Comparison of ENCODE assay signal across 9 cellular contexts in genomic region chrX:14899607-14900006, GRCh38. TPM values are rescaled to one million over a fixed set of nuclear protein-coding genes. Genes with fewer than 3 reads are reported as not detected.
DNase-seq lines count a peak whose midpoint lies in the region; ATAC-seq and TF ChIP-seq lines count a peak whose summit lies in the region.
"Had no signal": no experiment of that assay in that cellular context is flagged by ENCODE, and none has a peak within 500 bp of the region (broad histone marks: within the 10 kb centered on the region; RNA-seq: fewer than 3 reads in every experiment).

No MANE protein-coding gene starts in this region.

- POLR2A ChIA-PET in activated CD4-positive, alpha-beta T cell treated with anti-CD3 and anti-CD28 coated beads for 36 hours (lab: Charles Lee): interaction anchor here (0.7 kb wide), 1 partner anchor 69 kb away, joined by 3 read pairs; no protein-coding TSS in a partner anchor

- H3K4me3 Mint-ChIP-seq in activated CD4-positive, alpha-beta T cell treated with anti-CD3 and anti-CD28 coated beads for 36 hours: no peak overlapping the region
- H3K4me3 Mint-ChIP-seq in osteocyte (ENCODE audit: unreplicated experiment): no peak overlapping the region

- H3K27me3 Mint-ChIP-seq in activated CD4-positive, alpha-beta T cell treated with anti-CD3 and anti-CD28 coated beads for 36 hours: no peaks in the 10 kb centered on the region
- H3K27me3 Mint-ChIP-seq in osteocyte (ENCODE audit: unreplicated experiment): no peaks in the 10 kb centered on the region

- ATAC-seq in activated CD4-positive, alpha-beta T cell treated with anti-CD3 and anti-CD28 coated beads for 36 hours: peak; percentile 89
- ATAC-seq in HG03439 (IDR thresholded peaks at IDR 0.05; ENCODE audit: unreplicated experiment) (peak; percentile 51), GM19397 (IDR thresholded peaks at IDR 0.05; ENCODE audit: unreplicated experiment) (no peak)

- intact Hi-C loops in activated CD4-positive, alpha-beta T cell treated with anti-CD3 and anti-CD28 coated beads for 36 hours (cut with DNase I, micrococcal nuclease): no loop called here

- peaks cover under 1% of the 10 kb centered on the region for H3K9me3 Mint-ChIP-seq in activated CD4-positive, alpha-beta T cell treated with anti-CD3 and anti-CD28 coated beads for 36 hours (ENCODE audit: low read depth)
- peaks cover 17% of the 10 kb centered on the region for H3K9me3 Mint-ChIP-seq in osteocyte (ENCODE audit: unreplicated experiment)

- CTCF ChIA-PET in activated CD4-positive, alpha-beta T cell treated with anti-CD3 and anti-CD28 coated beads for 36 hours (lab: Charles Lee): no interaction called here

- peaks cover 31% of the 10 kb centered on the region for H3K36me3 Mint-ChIP-seq in activated CD4-positive, alpha-beta T cell treated with anti-CD3 and anti-CD28 coated beads for 36 hours (ENCODE audit: low read depth)
- peaks cover 12% of the 10 kb centered on the region for H3K36me3 Mint-ChIP-seq in osteocyte (ENCODE audit: unreplicated experiment)

- peaks cover 3% of the 10 kb centered on the region for H3K4me1 Mint-ChIP-seq in activated CD4-positive, alpha-beta T cell treated with anti-CD3 and anti-CD28 coated beads for 36 hours
- peaks cover 26% of the 10 kb centered on the region for H3K4me1 Mint-ChIP-seq in osteocyte (ENCODE audit: unreplicated experiment)

- no peak for DNase-seq in activated CD4-positive, alpha-beta T cell treated with anti-CD3 and anti-CD28 coated beads for 36 hours
- no peak for DNase-seq in activated CD4-positive, alpha-beta T cell treated with anti-CD3 and anti-CD28 coated beads for 4 hours
- DNase-seq in amniotic epithelial cell (ENCODE audit: low read depth): peak; percentile 84
- no peak for DNase-seq in osteocyte (ENCODE audit: extremely low spot score, unreplicated experiment)
- DNase-seq in KG1 (lab: John Stamatoyannopoulos, UW): no peak
- no peak for DNase-seq in stimulated activated naive CD4-positive, alpha-beta T cell (lab: John Stamatoyannopoulos, UW)
- DNase-seq: stimulated activated CD4-positive, alpha-beta T cell treated with anti-CD3 and anti-CD28 coated beads, Interleukin-2, amount 100 ng/mL, for 48 hours had no signal

- peak overlapping the region; percentile 80 for H3K27ac Mint-ChIP-seq in activated CD4-positive, alpha-beta T cell treated with anti-CD3 and anti-CD28 coated beads for 36 hours
- peak overlapping the region; percentile 34 for H3K27ac Mint-ChIP-seq in osteocyte (ENCODE audit: unreplicated experiment)

- TF ChIP-seq CTCF in osteocyte (IDR thresholded peaks at IDR 0.05): no peak

RNA-seq across cellular contexts. Expression of gene MOSPD2, which starts 26.4 kb away (rescaled TPM):
- total RNA-seq in activated CD4-positive, alpha-beta T cell treated with anti-CD3 and anti-CD28 coated beads for 36 hours: 10 to 100 TPM; 18.9 to 24.5 TPM
- 18.8 and 19.1 TPM in 2 replicates for total RNA-seq in osteocyte

RNA-seq across cellular contexts. Expression of gene FANCB, which starts 26.7 kb away (rescaled TPM):
- 10 to 100 TPM; 14.7 to 15.4 TPM for total RNA-seq in activated CD4-positive, alpha-beta T cell treated with anti-CD3 and anti-CD28 coated beads for 36 hours
- 2.9 and 4.2 TPM in 2 replicates for total RNA-seq in osteocyte
